ENCODE assay signal across 1 cellular context in the genomic region with DNA sequence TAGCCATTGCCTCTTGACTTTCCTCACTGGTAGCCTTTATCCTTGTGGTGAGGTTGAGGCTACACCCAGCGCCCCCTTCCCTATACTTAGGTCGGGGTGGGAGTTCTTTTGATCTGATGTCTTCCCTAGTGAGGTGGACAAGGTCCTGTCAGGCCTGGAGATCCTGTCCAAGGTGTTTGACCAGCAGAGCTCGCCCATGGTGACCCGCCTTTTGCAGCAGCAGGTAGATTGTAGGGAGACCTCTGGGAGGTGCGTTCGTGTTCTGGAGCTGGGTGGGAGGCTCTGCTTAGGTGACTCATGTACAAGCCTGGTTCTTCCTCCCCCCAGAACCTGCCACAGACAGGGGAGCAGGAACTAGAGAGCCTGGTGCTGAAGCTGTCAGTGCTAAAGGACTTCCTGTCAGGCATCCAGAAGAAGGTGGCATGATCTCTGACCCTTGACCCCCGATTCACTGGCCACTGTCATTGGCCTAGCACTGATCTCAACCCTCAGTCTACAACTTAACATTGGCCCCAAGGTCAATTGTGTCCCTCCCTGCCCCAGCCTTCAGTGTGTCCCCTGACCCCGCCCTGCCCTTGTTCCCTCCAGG.
TF ChIP-seq lines count a peak whose summit lies in the region.

No MANE protein-coding gene starts in this region.

TF ChIP-seq in SK-N-SH treated with all-trans-retinoic acid at 6 μM for 48 hours, 23 proteins besides CTCF, POLR2A, EP300 and RAD21 (continued from another document):
- TF ChIP-seq, protein P1, sequence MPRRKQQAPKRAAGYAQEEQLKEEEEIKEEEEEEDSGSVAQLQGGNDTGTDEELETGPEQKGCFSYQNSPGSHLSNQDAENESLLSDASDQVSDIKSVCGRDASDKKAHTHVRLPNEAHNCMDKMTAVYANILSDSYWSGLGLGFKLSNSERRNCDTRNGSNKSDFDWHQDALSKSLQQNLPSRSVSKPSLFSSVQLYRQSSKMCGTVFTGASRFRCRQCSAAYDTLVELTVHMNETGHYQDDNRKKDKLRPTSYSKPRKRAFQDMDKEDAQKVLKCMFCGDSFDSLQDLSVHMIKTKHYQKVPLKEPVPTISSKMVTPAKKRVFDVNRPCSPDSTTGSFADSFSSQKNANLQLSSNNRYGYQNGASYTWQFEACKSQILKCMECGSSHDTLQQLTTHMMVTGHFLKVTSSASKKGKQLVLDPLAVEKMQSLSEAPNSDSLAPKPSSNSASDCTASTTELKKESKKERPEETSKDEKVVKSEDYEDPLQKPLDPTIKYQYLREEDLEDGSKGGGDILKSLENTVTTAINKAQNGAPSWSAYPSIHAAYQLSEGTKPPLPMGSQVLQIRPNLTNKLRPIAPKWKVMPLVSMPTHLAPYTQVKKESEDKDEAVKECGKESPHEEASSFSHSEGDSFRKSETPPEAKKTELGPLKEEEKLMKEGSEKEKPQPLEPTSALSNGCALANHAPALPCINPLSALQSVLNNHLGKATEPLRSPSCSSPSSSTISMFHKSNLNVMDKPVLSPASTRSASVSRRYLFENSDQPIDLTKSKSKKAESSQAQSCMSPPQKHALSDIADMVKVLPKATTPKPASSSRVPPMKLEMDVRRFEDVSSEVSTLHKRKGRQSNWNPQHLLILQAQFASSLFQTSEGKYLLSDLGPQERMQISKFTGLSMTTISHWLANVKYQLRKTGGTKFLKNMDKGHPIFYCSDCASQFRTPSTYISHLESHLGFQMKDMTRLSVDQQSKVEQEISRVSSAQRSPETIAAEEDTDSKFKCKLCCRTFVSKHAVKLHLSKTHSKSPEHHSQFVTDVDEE (CRISPR knock-in tag; IDR thresholded peaks at IDR 0.05), result no peak
- TF ChIP-seq ZC3H10 (CRISPR knock-in tag; IDR thresholded peaks at IDR 0.05), result no peak
- TF ChIP-seq, protein P2, sequence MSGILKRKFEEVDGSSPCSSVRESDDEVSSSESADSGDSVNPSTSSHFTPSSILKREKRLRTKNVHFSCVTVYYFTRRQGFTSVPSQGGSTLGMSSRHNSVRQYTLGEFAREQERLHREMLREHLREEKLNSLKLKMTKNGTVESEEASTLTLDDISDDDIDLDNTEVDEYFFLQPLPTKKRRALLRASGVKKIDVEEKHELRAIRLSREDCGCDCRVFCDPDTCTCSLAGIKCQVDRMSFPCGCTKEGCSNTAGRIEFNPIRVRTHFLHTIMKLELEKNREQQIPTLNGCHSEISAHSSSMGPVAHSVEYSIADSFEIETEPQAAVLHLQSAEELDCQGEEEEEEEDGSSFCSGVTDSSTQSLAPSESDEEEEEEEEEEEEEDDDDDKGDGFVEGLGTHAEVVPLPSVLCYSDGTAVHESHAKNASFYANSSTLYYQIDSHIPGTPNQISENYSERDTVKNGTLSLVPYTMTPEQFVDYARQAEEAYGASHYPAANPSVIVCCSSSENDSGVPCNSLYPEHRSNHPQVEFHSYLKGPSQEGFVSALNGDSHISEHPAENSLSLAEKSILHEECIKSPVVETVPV (CRISPR knock-in tag; IDR thresholded peaks at IDR 0.05), result no peak
- TF ChIP-seq, protein P3, sequence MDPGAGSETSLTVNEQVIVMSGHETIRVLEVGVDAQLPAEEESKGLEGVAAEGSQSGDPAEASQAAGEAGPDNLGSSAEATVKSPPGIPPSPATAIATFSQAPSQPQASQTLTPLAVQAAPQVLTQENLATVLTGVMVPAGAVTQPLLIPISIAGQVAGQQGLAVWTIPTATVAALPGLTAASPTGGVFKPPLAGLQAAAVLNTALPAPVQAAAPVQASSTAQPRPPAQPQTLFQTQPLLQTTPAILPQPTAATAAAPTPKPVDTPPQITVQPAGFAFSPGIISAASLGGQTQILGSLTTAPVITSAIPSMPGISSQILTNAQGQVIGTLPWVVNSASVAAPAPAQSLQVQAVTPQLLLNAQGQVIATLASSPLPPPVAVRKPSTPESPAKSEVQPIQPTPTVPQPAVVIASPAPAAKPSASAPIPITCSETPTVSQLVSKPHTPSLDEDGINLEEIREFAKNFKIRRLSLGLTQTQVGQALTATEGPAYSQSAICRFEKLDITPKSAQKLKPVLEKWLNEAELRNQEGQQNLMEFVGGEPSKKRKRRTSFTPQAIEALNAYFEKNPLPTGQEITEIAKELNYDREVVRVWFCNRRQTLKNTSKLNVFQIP (CRISPR knock-in tag; IDR thresholded peaks at IDR 0.05; ENCODE audit: borderline replicate concordance, low read depth), result no peak
- no peak for TF ChIP-seq ISL1 (CRISPR knock-in tag; IDR thresholded peaks at IDR 0.05)
- no peak for TF ChIP-seq ZFP30 (CRISPR knock-in tag; IDR thresholded peaks at IDR 0.05)
- no peak for TF ChIP-seq ESRRG (CRISPR knock-in tag; IDR thresholded peaks at IDR 0.05)
- no peak for TF ChIP-seq ZNF565 (CRISPR knock-in tag; conservative IDR thresholded peaks at IDR 0.05; ENCODE audit: low read depth)
- no peak for TF ChIP-seq CSDC2 (CRISPR knock-in tag; IDR thresholded peaks at IDR 0.05)
- TF ChIP-seq PPARA (CRISPR knock-in tag; IDR thresholded peaks at IDR 0.05; ENCODE audit: borderline replicate concordance), result no peak
- TF ChIP-seq TOX (CRISPR knock-in tag; IDR thresholded peaks at IDR 0.05; ENCODE audit: borderline replicate concordance), result no peak
- no peak for TF ChIP-seq GLIS3 (CRISPR knock-in tag; IDR thresholded peaks at IDR 0.05)
- TF ChIP-seq ZNF70 (CRISPR knock-in tag; IDR thresholded peaks at IDR 0.05), result no peak
- TF ChIP-seq RARB (CRISPR knock-in tag; IDR thresholded peaks at IDR 0.05), result no peak
- no peak for TF ChIP-seq OSR1 (CRISPR knock-in tag; IDR thresholded peaks at IDR 0.05)
